In genomic region chr14:49860988-49861387, GRCh38 we compare ENCODE assay signal across 9 cellular contexts. TPM values are rescaled to one million over a fixed set of nuclear protein-coding genes. Genes with fewer than 3 reads are reported as not detected.
DNase-seq lines count a peak whose midpoint lies in the region; ATAC-seq and TF ChIP-seq lines count a peak whose summit lies in the region.
"Had no signal": no experiment of that assay in that cellular context is flagged by ENCODE, and none has a peak within 500 bp of the region (broad histone marks: within the 10 kb centered on the region; RNA-seq: fewer than 3 reads in every experiment).

No MANE protein-coding gene starts in this region.

- WGBS in sigmoid colon, 2 donors: 85 to 88% methylated on average over 1 of the region's 1 CpG

- TF ChIP-seq EP300 in sigmoid colon (IDR thresholded peaks at IDR 0.05): no peak

- H3K27ac Mint-ChIP-seq in CD8-positive, alpha-beta T cell: no peak overlapping the region

- peak overlapping the region; percentile 98 for H3K27ac ChIP-seq in CD8-positive, alpha-beta T cell (ENCODE audit: low read depth, low read length)
- H3K27ac ChIP-seq in OCI-LY7 (ENCODE audit: low read depth, low read length, poor library complexity, severe bottlenecking) (peak overlapping the region; percentile 83), sigmoid colon (peak overlapping the region; percentile 96 to 98 (median 98))

- H3K27me3 ChIP-seq in CD8-positive, alpha-beta T cell (ENCODE audit: insufficient read depth, low read length): no peaks in the 10 kb centered on the region
- no peaks in the 10 kb centered on the region for H3K27me3 ChIP-seq in sigmoid colon

- no peaks in the 10 kb centered on the region for H3K9me3 ChIP-seq in CD8-positive, alpha-beta T cell (ENCODE audit: low read length)
- H3K9me3 ChIP-seq in OCI-LY7 (ENCODE audit: low read length) (no peaks in the 10 kb centered on the region), sigmoid colon (no peaks in the 10 kb centered on the region)

- TF ChIP-seq CTCF in CD8-positive, alpha-beta T cell (IDR thresholded peaks at IDR 0.05): no peak
- TF ChIP-seq CTCF in OCI-LY7 (conservative IDR thresholded peaks at IDR 0.05; ENCODE audit: low read length): no peak
- TF ChIP-seq CTCF in fibroblast of villous mesenchyme (IDR thresholded peaks at IDR 0.05; ENCODE audit: insufficient read depth, low read depth, low read length): no peak
- TF ChIP-seq CTCF in sigmoid colon (IDR thresholded peaks at IDR 0.05): no peak

- intact Hi-C loops in CD8-positive, alpha-beta T cell (cut with DNase I, micrococcal nuclease): loop anchor here (1.0 to 10.0 kb wide), 6 partner anchors 8 to 1986 kb away; partner anchors contain the start of genes DMAC2L (in 1 of the 2), L2HGDH (in 1 of the 2), NIN (in 1 of the 2) and SOS2 (in 1 of the 2)
- intact Hi-C loops in OCI-LY7 (cut with micrococcal nuclease; ENCODE audit: unreplicated experiment): loop anchor here (10.0 kb wide), 1 partner anchor 454 kb away; the partner anchor contains the start of genes DMAC2L and L2HGDH
- intact Hi-C loops in sigmoid colon (cut with DNase I): loop anchor here (10.0 kb wide), 1 partner anchor 454 kb away; the partner anchor contains the start of genes DMAC2L and L2HGDH

- peak overlapping the region; percentile 80 for H3K4me3 ChIP-seq in CD8-positive, alpha-beta T cell (ENCODE audit: low read depth, low read length)
- H3K4me3 ChIP-seq in OCI-LY7 (ENCODE audit: low read depth, low read length, poor library complexity, severe bottlenecking) (peak overlapping the region; percentile 75), fibroblast of villous mesenchyme (ENCODE audit: low read depth, low read length) (peak overlapping the region; percentile 71), sigmoid colon (peak overlapping the region; percentile 51 to 77 (median 60))

- no TSS peak for BruUV-seq in OCI-LY7 (replicated peaks; lab: Mats Ljungman, UMichigan)

- CTCF ChIA-PET in CD8-positive, alpha-beta T cell (lab: Charles Lee): interaction anchor here (0.9 to 13.2 kb wide), 18 partner anchors 10 to 256 kb away, joined by 3 to 186 read pairs (median 6); partner anchors contain the start of genes ARF6, DNAAF2, KLHDC2 and NEMF
- CTCF ChIA-PET in OCI-LY7 (lab: Charles Lee; ENCODE audit: unreplicated experiment): interaction anchor here (0.6 to 3.2 kb wide), 6 partner anchors 9 to 255 kb away, joined by 3 to 20 read pairs (median 4); partner anchors contain the start of genes NEMF and VCPKMT

- H3K9me2 ChIP-seq in OCI-LY7 (ENCODE audit: insufficient read depth, low read length): no peaks in the 10 kb centered on the region

- no peak for TF ChIP-seq POLR2A in sigmoid colon (IDR thresholded peaks at IDR 0.05)

- H3K4me3 Mint-ChIP-seq in CD8-positive, alpha-beta T cell: no peak overlapping the region

- peaks cover 7% of the 10 kb centered on the region for H3K4me1 Mint-ChIP-seq in CD8-positive, alpha-beta T cell (ENCODE audit: low read depth)

- no peaks in the 10 kb centered on the region for H3K36me3 ChIP-seq in CD8-positive, alpha-beta T cell (ENCODE audit: insufficient read depth, low read length)
- no peaks in the 10 kb centered on the region for H3K36me3 ChIP-seq in OCI-LY7 (ENCODE audit: insufficient read depth, low read length)
- H3K36me3 ChIP-seq in sigmoid colon: no peaks in the 10 kb centered on the region

- H3K36me3 Mint-ChIP-seq in CD8-positive, alpha-beta T cell: peaks cover 14% of the 10 kb centered on the region
- H3K36me3 Mint-ChIP-seq: IgD-negative memory B cell had no signal

- no peaks in the 10 kb centered on the region for H4K20me1 ChIP-seq in OCI-LY7 (ENCODE audit: insufficient read depth, low read length)

- no peak for ATAC-seq in CD8-positive, alpha-beta T cell
- no peak for ATAC-seq in GM21515 (IDR thresholded peaks at IDR 0.05; ENCODE audit: unreplicated experiment)

- peaks cover 8% of the 10 kb centered on the region; the same call in 1 of the 2 replicates for H3K79me2 ChIP-seq in OCI-LY7 (ENCODE audit: insufficient read depth, low read depth, low read length)

- H3K27me3 Mint-ChIP-seq in CD8-positive, alpha-beta T cell (ENCODE audit: low read depth): no peaks in the 10 kb centered on the region
- H3K27me3 Mint-ChIP-seq: IgD-negative memory B cell had no signal

- H3K4me1 ChIP-seq in CD8-positive, alpha-beta T cell (ENCODE audit: insufficient read depth, low read length): peaks cover 28% of the 10 kb centered on the region
- peaks cover 54% of the 10 kb centered on the region for H3K4me1 ChIP-seq in OCI-LY7 (ENCODE audit: insufficient read depth, low read length, poor library complexity, severe bottlenecking)
- H3K4me1 ChIP-seq in sigmoid colon: peaks cover 3 to 33% (median 16%) of the 10 kb centered on the region in 4 donors

- peak overlapping the region; percentile 99 for H2AFZ ChIP-seq in OCI-LY7 (ENCODE audit: low read length)

- POLR2A ChIA-PET in CD8-positive, alpha-beta T cell (lab: Charles Lee): interaction anchor here (0.5 to 7.0 kb wide), 15 partner anchors 9 to 255 kb away, joined by 3 to 74 read pairs (median 19); partner anchors contain the start of genes ARF6, DNAAF2, KLHDC2 and NEMF
- POLR2A ChIA-PET in OCI-LY7 (lab: Charles Lee): interaction anchor here (1.0 to 7.6 kb wide), 13 partner anchors 8 to 253 kb away, joined by 3 to 71 read pairs (median 9); partner anchors contain the start of genes ARF6, KLHDC2, MGAT2 and NEMF

- H3K4me2 ChIP-seq in OCI-LY7 (ENCODE audit: low read length): peak overlapping the region; percentile 82

- H3K9me3 Mint-ChIP-seq in CD8-positive, alpha-beta T cell: no peaks in the 10 kb centered on the region

- DNase-seq in CD8-positive, alpha-beta T cell: no peak
- DNase-seq in OCI-LY7 (ENCODE audit: low spot score): no peak
- DNase-seq in fibroblast of villous mesenchyme (ENCODE audit: low read depth): no peak
- no peak for DNase-seq in sigmoid colon
- no peak for DNase-seq in NCI-H1417 (lab: John Stamatoyannopoulos, UW)
- DNase-seq in UCSD-AML1 (lab: John Stamatoyannopoulos, UW; ENCODE audit: unreplicated experiment): no peak
- no peak for DNase-seq in COR-L47 (lab: John Stamatoyannopoulos, UW)

RNA-seq across cellular contexts. Expression of gene NEMF, which starts 8.4 kb away (rescaled TPM):
- 100 to 1,000 TPM; 101 to 106 TPM for total RNA-seq in CD8-positive, alpha-beta T cell
- 63.2 and 71.3 TPM in 2 replicates for total RNA-seq in OCI-LY7 (2014; rRNA removed; shearing (Covaris generic))
- total RNA-seq in OCI-LY7 (2022): 67.5 and 79.4 TPM in 2 replicates
- 70.0 and 72.5 TPM in 2 replicates for total RNA-seq in fibroblast of villous mesenchyme
- total RNA-seq in sigmoid colon: 100 to 1,000 TPM in 1 of 4 donors, 10 to 100 TPM in 3; 73.7 to 121 (median 79.0) TPM
- polyA plus RNA-seq in sigmoid colon: 10 to 100 TPM; 18.0 to 25.0 (median 21.6) TPM

RNA-seq across cellular contexts. Expression of gene ARF6, which starts 31.9 kb away (rescaled TPM):
- total RNA-seq in CD8-positive, alpha-beta T cell: 10 to 100 TPM; 60.9 to 62.5 TPM
- total RNA-seq in OCI-LY7 (2014; rRNA removed; shearing (Covaris generic)): 47.6 and 51.0 TPM in 2 replicates
- total RNA-seq in OCI-LY7 (2022) (69.1 and 73.0 TPM in 2 replicates), fibroblast of villous mesenchyme (60.2 and 111 TPM in 2 replicates), sigmoid colon (10 to 100 TPM; 33.8 to 45.6 (median 39.4) TPM)
- polyA plus RNA-seq in sigmoid colon: 100 to 1,000 TPM in 1 of 3 donors, 10 to 100 TPM in 2; 81.9 to 117 (median 90.7) TPM
